9 cellular contexts compared by ENCODE assay signal in the genomic region with DNA sequence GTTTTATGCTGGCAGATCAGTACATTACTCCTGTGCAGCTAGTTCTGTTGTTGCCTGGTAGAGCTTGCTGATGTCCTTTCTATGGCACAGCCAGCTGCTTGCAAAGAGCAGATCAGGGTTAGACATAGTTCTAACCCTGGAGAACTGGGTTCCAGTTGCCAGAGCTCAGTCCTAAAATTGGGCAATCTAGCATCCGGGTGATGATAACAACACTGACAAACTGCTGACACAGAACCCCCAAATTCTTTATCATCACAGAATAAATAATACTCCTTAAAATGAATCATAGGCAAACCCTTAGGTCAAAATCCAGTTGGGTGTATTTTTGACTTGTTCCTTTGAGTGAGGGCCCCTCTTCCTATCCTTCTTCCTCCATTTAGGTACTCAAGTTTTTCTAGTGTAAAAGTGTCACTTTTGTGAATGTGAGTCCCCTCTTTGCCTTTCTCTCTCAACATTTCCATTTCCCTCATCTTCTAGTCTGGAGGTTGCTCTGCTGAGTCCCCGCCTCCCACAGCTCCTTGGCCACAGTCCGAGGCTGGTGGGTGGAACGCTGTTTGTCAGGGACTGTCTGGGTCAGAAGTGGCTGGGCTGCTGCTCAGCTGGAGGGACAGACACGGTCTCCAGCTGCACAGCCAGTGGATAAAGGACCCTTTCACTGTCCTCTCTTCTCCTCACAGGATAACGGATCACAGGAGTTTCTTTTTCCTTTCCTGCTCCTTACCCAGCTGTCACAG.
A peak's percentile ranks its signal among the peaks of the same experiment; 100 is the strongest.
DNase-seq lines count a peak whose midpoint lies in the region; FAIRE-seq and TF ChIP-seq lines count a peak whose summit lies in the region.
"Had no signal": no experiment of that assay in that cellular context is flagged by ENCODE, and none has a peak within 500 bp of the region (broad histone marks: within the 10 kb centered on the region; RNA-seq: fewer than 3 reads in every experiment).

No MANE protein-coding gene starts in this region.

- TF ChIP-seq POLR2A in GM12891 (IDR thresholded peaks at IDR 0.05; ENCODE audit: low read depth, low read length): no peak

- H3K36me3 ChIP-seq in right atrium auricular region (no peaks in the 10 kb centered on the region), rectal smooth muscle tissue (ENCODE audit: control insufficient read depth, insufficient read depth, low read length) (no peaks in the 10 kb centered on the region)

- POLR2A ChIA-PET in RWPE1 (lab: Yijun Ruan, JAX; ENCODE audit: low non-redundant PET): no interaction called here

- H3K27me3 ChIP-seq in right atrium auricular region (no peaks in the 10 kb centered on the region), rectal smooth muscle tissue (ENCODE audit: control insufficient read depth, insufficient read depth, low read length) (no peaks in the 10 kb centered on the region)

- TF ChIP-seq CTCF in right atrium auricular region (IDR thresholded peaks at IDR 0.05): no peak
- TF ChIP-seq CTCF in RWPE1 (conservative IDR thresholded peaks at IDR 0.05; ENCODE audit: low read depth): no peak
- no peak for TF ChIP-seq CTCF in GM13977 (IDR thresholded peaks at IDR 0.05; ENCODE audit: extremely low read depth, insufficient read depth, missing control alignments)

- DNase-seq in GM12891 (ENCODE audit: insufficient read length, low spot score) (no peak), astrocyte of the hippocampus (ENCODE audit: low read depth, low spot score) (peak; percentile 35), right atrium auricular region (ENCODE audit: low spot score) (peak; percentile 92), RWPE1 (ENCODE audit: low spot score) (no peak), GM13977 (ENCODE audit: low spot score) (no peak), NOMO-1 treated with dmso at 0.1 percent for 144 hours (lab: John Stamatoyannopoulos, UW; ENCODE audit: unreplicated experiment) (no peak), NCI-H2107 treated with DMSO at 0.1 percent for 48 hours (lab: John Stamatoyannopoulos, UW; ENCODE audit: unreplicated experiment) (no peak)
- DNase-seq: DMS79 had no signal

- FAIRE-seq in GM12891 (lab: Jason Lieb, UNC): peak; percentile 9

- peaks cover 0 to 21% of the 10 kb centered on the region in 2 donors for H3K4me1 ChIP-seq in right atrium auricular region
- no peaks in the 10 kb centered on the region for H3K4me1 ChIP-seq in rectal smooth muscle tissue (ENCODE audit: control insufficient read depth, insufficient read depth, low read length)

- in situ Hi-C loops in GM13977 (cut with MboI; ENCODE audit: low pct_unique_long_range_greater_than_20kb, low sequenced_read_pairs, unreplicated experiment): no loop called here

- CTCF ChIA-PET in RWPE1 (lab: Yijun Ruan, JAX): interaction anchor here (0.6 kb wide), 1 partner anchor 1589 kb away, joined by 3 read pairs; no protein-coding TSS in a partner anchor

- H3K9me3 ChIP-seq in right atrium auricular region: no peaks in the 10 kb centered on the region

- H3K9ac ChIP-seq in rectal smooth muscle tissue (ENCODE audit: low read length): no peak overlapping the region

- H3K27ac ChIP-seq in right atrium auricular region (peak overlapping the region; percentile 68 to 89), rectal smooth muscle tissue (ENCODE audit: low read depth, low read length) (no peak overlapping the region), RWPE1 (no peak overlapping the region)

- H3K4me3 ChIP-seq in right atrium auricular region (peak overlapping the region; percentile 15 to 21), rectal smooth muscle tissue (ENCODE audit: low read length) (peak overlapping the region; percentile 11)

TF ChIP-seq in GM12891, 5 proteins besides CTCF, POLR2A, EP300 and RAD21:
- no peak for TF ChIP-seq PAX5 (IDR thresholded peaks at IDR 0.05; ENCODE audit: insufficient read depth, low read length, severe bottlenecking)
- TF ChIP-seq POU2F2 (IDR thresholded peaks at IDR 0.05; ENCODE audit: low read depth, low read length): no peak
- TF ChIP-seq TAF1 (IDR thresholded peaks at IDR 0.05; ENCODE audit: low read depth, low read length): no peak
- no peak for TF ChIP-seq SPI1 (IDR thresholded peaks at IDR 0.05; ENCODE audit: low read depth, low read length)
- TF ChIP-seq POLR2AphosphoS5 (IDR thresholded peaks at IDR 0.05; ENCODE audit: low read depth, low read length): no peak

Comparison
In these comparisons a context has a peak if more than half of its experiments do, and no peak if none do; other contexts are left out.
1. DNase-seq: peak in astrocyte of the hippocampus (single experiment) and right atrium auricular region (single experiment); none in GM12891 (single experiment), RWPE1 (single experiment), GM13977 (single experiment), NOMO-1 treated with dmso at 0.1 percent for 144 hours (single experiment) and NCI-H2107 treated with DMSO at 0.1 percent for 48 hours (single experiment).
2. H3K27ac ChIP-seq: peak in right atrium auricular region (2 of 2); none in rectal smooth muscle tissue (single experiment) and RWPE1 (single experiment).